1 cellular context compared by ENCODE assay signal in the genomic region with DNA sequence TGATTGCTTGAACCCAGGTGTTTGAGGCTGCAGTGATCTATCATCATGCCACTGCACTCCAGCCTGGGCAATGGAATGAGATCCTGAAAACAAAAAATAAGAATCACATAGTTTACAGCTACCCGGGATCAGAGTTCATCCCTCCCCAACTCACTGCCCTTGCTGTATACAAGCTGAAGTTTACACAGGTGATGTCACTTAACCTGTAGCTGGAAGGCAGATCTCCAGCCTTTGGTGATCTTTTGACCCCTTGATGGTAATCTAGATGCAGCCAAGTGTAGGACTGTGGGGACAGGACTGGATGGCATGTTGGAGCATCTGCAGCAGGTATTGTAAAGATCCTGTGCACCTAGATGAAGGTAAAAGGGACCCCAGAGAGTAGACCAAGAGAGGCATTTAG.
TF ChIP-seq lines count a peak whose summit lies in the region.

No MANE protein-coding gene starts in this region.

TF ChIP-seq in HepG2, 621 proteins besides CTCF, POLR2A, EP300 and RAD21 (continued from another document and continues in another):
- TF ChIP-seq JDP2 (CRISPR knock-in tag; IDR thresholded peaks at IDR 0.05; ENCODE audit: borderline replicate concordance) (no peak), ZNF644 (CRISPR knock-in tag; IDR thresholded peaks at IDR 0.05; ENCODE audit: low read depth) (no peak), TBX3 (IDR thresholded peaks at IDR 0.05; ENCODE audit: borderline replicate concordance) (no peak), ZFP37 (CRISPR knock-in tag; IDR thresholded peaks at IDR 0.05; ENCODE audit: borderline replicate concordance) (no peak), THAP11 (CRISPR knock-in tag; IDR thresholded peaks at IDR 0.05) (0 out of 2 replicates have a peak, but pooled peaks have one; percentile 20), ZBTB49 (CRISPR knock-in tag; IDR thresholded peaks at IDR 0.05; ENCODE audit: borderline replicate concordance) (no peak), ARID5B (CRISPR knock-in tag; IDR thresholded peaks at IDR 0.05) (peak; percentile 76), ZMYM2 (CRISPR knock-in tag; IDR thresholded peaks at IDR 0.05) (no peak), IKZF1 (IDR thresholded peaks at IDR 0.05) (no peak), NFATC3 (CRISPR knock-in tag; IDR thresholded peaks at IDR 0.05) (no peak), SMARCE1 (IDR thresholded peaks at IDR 0.05; ENCODE audit: borderline replicate concordance) (no peak), ZNF510 (CRISPR knock-in tag; IDR thresholded peaks at IDR 0.05; ENCODE audit: low read depth) (no peak), KLF6 (CRISPR knock-in tag; IDR thresholded peaks at IDR 0.05) (no peak), MED8 (CRISPR knock-in tag; IDR thresholded peaks at IDR 0.05; ENCODE audit: insufficient replicate concordance) (no peak), HNF1A (IDR thresholded peaks at IDR 0.05; ENCODE audit: low read depth) (no peak), HNF1A (CRISPR knock-in tag; IDR thresholded peaks at IDR 0.05; ENCODE audit: borderline replicate concordance) (no peak), ARID2 (CRISPR knock-in tag; IDR thresholded peaks at IDR 0.05; ENCODE audit: borderline replicate concordance) (no peak), ZBTB21 (CRISPR knock-in tag; IDR thresholded peaks at IDR 0.05) (no peak), ZNF383 (CRISPR knock-in tag; IDR thresholded peaks at IDR 0.05; ENCODE audit: borderline replicate concordance) (no peak), ZEB1 (IDR thresholded peaks at IDR 0.05; ENCODE audit: insufficient replicate concordance, low read depth) (no peak), ZBTB2 (CRISPR knock-in tag; IDR thresholded peaks at IDR 0.05; ENCODE audit: low read depth) (no peak), ZNF326 (CRISPR knock-in tag; IDR thresholded peaks at IDR 0.05; ENCODE audit: borderline replicate concordance) (no peak), ZNF720 (CRISPR knock-in tag; IDR thresholded peaks at IDR 0.05) (no peak), JARID2 (CRISPR knock-in tag; IDR thresholded peaks at IDR 0.05; ENCODE audit: insufficient replicate concordance) (no peak), FOXP4 (CRISPR knock-in tag; IDR thresholded peaks at IDR 0.05) (peak; percentile 70), ZNF296 (CRISPR knock-in tag; conservative IDR thresholded peaks at IDR 0.05) (no peak), FOXP1 (IDR thresholded peaks at IDR 0.05) (no peak), FOXP1 (CRISPR knock-in tag; IDR thresholded peaks at IDR 0.05) (peak; percentile 71), TERF1 (CRISPR knock-in tag; IDR thresholded peaks at IDR 0.05) (no peak), MED13 (CRISPR knock-in tag; IDR thresholded peaks at IDR 0.05) (no peak), HNRNPK (IDR thresholded peaks at IDR 0.05; ENCODE audit: low read depth, low read length, poor library complexity, severe bottlenecking) (no peak), POLR2G (IDR thresholded peaks at IDR 0.05; ENCODE audit: low read depth, low read length) (no peak), ZNF772 (CRISPR knock-in tag; IDR thresholded peaks at IDR 0.05) (no peak)
- TF ChIP-seq, protein P1, sequence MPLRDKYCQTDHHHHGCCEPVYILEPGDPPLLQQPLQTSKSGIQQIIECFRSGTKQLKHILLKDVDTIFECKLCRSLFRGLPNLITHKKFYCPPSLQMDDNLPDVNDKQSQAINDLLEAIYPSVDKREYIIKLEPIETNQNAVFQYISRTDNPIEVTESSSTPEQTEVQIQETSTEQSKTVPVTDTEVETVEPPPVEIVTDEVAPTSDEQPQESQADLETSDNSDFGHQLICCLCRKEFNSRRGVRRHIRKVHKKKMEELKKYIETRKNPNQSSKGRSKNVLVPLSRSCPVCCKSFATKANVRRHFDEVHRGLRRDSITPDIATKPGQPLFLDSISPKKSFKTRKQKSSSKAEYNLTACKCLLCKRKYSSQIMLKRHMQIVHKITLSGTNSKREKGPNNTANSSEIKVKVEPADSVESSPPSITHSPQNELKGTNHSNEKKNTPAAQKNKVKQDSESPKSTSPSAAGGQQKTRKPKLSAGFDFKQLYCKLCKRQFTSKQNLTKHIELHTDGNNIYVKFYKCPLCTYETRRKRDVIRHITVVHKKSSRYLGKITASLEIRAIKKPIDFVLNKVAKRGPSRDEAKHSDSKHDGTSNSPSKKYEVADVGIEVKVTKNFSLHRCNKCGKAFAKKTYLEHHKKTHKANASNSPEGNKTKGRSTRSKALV (CRISPR knock-in tag; IDR thresholded peaks at IDR 0.05) = no peak
- TF ChIP-seq, protein P2, sequence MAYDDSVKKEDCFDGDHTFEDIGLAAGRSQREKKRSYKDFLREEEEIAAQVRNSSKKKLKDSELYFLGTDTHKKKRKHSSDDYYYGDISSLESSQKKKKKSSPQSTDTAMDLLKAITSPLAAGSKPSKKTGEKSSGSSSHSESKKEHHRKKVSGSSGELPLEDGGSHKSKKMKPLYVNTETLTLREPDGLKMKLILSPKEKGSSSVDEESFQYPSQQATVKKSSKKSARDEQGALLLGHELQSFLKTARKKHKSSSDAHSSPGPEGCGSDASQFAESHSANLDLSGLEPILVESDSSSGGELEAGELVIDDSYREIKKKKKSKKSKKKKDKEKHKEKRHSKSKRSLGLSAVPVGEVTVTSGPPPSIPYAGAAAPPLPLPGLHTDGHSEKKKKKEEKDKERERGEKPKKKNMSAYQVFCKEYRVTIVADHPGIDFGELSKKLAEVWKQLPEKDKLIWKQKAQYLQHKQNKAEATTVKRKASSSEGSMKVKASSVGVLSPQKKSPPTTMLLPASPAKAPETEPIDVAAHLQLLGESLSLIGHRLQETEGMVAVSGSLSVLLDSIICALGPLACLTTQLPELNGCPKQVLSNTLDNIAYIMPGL (CRISPR knock-in tag; IDR thresholded peaks at IDR 0.05; ENCODE audit: borderline replicate concordance in 1 of 2, low read depth in 1 of 2) = no peak
- TF ChIP-seq, protein P3, sequence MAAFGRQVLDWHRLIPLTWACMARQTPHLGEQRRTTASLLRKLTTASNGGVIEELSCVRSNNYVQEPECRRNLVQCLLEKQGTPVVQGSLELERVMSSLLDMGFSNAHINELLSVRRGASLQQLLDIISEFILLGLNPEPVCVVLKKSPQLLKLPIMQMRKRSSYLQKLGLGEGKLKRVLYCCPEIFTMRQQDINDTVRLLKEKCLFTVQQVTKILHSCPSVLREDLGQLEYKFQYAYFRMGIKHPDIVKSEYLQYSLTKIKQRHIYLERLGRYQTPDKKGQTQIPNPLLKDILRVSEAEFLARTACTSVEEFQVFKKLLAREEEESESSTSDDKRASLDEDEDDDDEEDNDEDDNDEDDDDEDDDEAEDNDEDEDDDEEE (CRISPR knock-in tag; IDR thresholded peaks at IDR 0.05) = no peak
- TF ChIP-seq, protein P4, sequence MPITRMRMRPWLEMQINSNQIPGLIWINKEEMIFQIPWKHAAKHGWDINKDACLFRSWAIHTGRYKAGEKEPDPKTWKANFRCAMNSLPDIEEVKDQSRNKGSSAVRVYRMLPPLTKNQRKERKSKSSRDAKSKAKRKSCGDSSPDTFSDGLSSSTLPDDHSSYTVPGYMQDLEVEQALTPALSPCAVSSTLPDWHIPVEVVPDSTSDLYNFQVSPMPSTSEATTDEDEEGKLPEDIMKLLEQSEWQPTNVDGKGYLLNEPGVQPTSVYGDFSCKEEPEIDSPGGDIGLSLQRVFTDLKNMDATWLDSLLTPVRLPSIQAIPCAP (CRISPR knock-in tag; IDR thresholded peaks at IDR 0.05; ENCODE audit: low read depth) = no peak
